ENCODE assay signal across 12 cellular contexts in genomic region chr7:152762056-152762455, GRCh38. TPM values are rescaled to one million over a fixed set of nuclear protein-coding genes. Genes with fewer than 3 reads are reported as not detected.
DNase-seq lines count a peak whose midpoint lies in the region; ATAC-seq and TF ChIP-seq lines count a peak whose summit lies in the region.
"Had no signal": no experiment of that assay in that cellular context is flagged by ENCODE, and none has a peak within 500 bp of the region (broad histone marks: within the 10 kb centered on the region; RNA-seq: fewer than 3 reads in every experiment).

No MANE protein-coding gene starts in this region.

- no peak overlapping the region for H3K27ac Mint-ChIP-seq in activated naive CD4-positive, alpha-beta T cell treated with anti-CD3 and anti-CD28 coated beads, Interleukin-2, amount 50 U/mL, for 24 hours
- H3K27ac Mint-ChIP-seq in type B pancreatic cell, result no peak overlapping the region

- intact Hi-C loops in Panc1 (cut with micrococcal nuclease; ENCODE audit: unreplicated experiment), result no loop called here

- no peaks in the 10 kb centered on the region for H3K27me3 Mint-ChIP-seq in activated naive CD4-positive, alpha-beta T cell treated with anti-CD3 and anti-CD28 coated beads, Interleukin-2, amount 50 U/mL, for 24 hours
- H3K27me3 Mint-ChIP-seq in type B pancreatic cell, result peaks cover 2% of the 10 kb centered on the region

- no peak for TF ChIP-seq CTCF in Panc1 (IDR thresholded peaks at IDR 0.05)
- no peak for TF ChIP-seq CTCF in fibroblast of pulmonary artery (IDR thresholded peaks at IDR 0.05; ENCODE audit: low read length, missing control alignments)
- no peak for TF ChIP-seq CTCF in type B pancreatic cell (conservative IDR thresholded peaks at IDR 0.05)
- no peak for TF ChIP-seq CTCF in GM13977 (IDR thresholded peaks at IDR 0.05; ENCODE audit: extremely low read depth, insufficient read depth, missing control alignments)

- in situ Hi-C loops in Panc1 (cut with HindIII; ENCODE audit: low pct_unique_long_range_greater_than_20kb, low sequenced_read_pairs), result no loop called here
- in situ Hi-C loops in GM13977 (cut with MboI; ENCODE audit: low pct_unique_long_range_greater_than_20kb, low sequenced_read_pairs, unreplicated experiment), result no loop called here

- H3K4me1 Mint-ChIP-seq in activated naive CD4-positive, alpha-beta T cell treated with anti-CD3 and anti-CD28 coated beads, Interleukin-2, amount 50 U/mL, for 24 hours, result peaks cover 25% of the 10 kb centered on the region
- peaks cover 14% of the 10 kb centered on the region for H3K4me1 Mint-ChIP-seq in type B pancreatic cell (ENCODE audit: unreplicated experiment)

- H3K36me3 Mint-ChIP-seq in activated naive CD4-positive, alpha-beta T cell treated with anti-CD3 and anti-CD28 coated beads, Interleukin-2, amount 50 U/mL, for 24 hours, result no peaks in the 10 kb centered on the region
- H3K36me3 Mint-ChIP-seq in type B pancreatic cell, result no peaks in the 10 kb centered on the region

- peak overlapping the region; percentile 36; the same call in 1 of the 2 replicates for H3K27ac ChIP-seq in Panc1 (ENCODE audit: low read length)
- H3K27ac ChIP-seq: body of pancreas, pancreas, upper lobe of left lung had no signal

- ATAC-seq in Panc1, result no peak
- ATAC-seq: body of pancreas, pancreas had no signal

- no peaks in the 10 kb centered on the region for H3K27me3 ChIP-seq in Panc1 (ENCODE audit: control insufficient read depth, insufficient read depth, low read length)
- H3K27me3 ChIP-seq: body of pancreas, pancreas, upper lobe of left lung had no signal

- no TSS peak for BruUV-seq in Panc1 (replicated peaks; lab: Mats Ljungman, UMichigan)

- H3K9me3 Mint-ChIP-seq in activated naive CD4-positive, alpha-beta T cell treated with anti-CD3 and anti-CD28 coated beads, Interleukin-2, amount 50 U/mL, for 24 hours, result no peaks in the 10 kb centered on the region
- H3K9me3 Mint-ChIP-seq in type B pancreatic cell, result no peaks in the 10 kb centered on the region

- CTCF ChIA-PET in Panc1 (lab: Charles Lee), result no interaction called here

- no peaks in the 10 kb centered on the region for H3K36me3 ChIP-seq in Panc1 (ENCODE audit: control insufficient read depth, insufficient read depth, low read length)
- H3K36me3 ChIP-seq: pancreas, upper lobe of left lung had no signal

- POLR2A ChIA-PET in Panc1 (lab: Charles Lee), result no interaction called here

- H3K4me3 ChIP-seq in Panc1 (ENCODE audit: low read depth in 2 of 2, low read length in 2 of 2), result no peak overlapping the region
- no peak overlapping the region for H3K4me3 ChIP-seq in fibroblast of pulmonary artery (replicated peaks; ENCODE audit: low read depth, low read length)
- H3K4me3 ChIP-seq: body of pancreas, pancreas, upper lobe of left lung had no signal

- H3K4me3 Mint-ChIP-seq in activated naive CD4-positive, alpha-beta T cell treated with anti-CD3 and anti-CD28 coated beads, Interleukin-2, amount 50 U/mL, for 24 hours, result peak overlapping the region; percentile 33
- peak overlapping the region; percentile 39 for H3K4me3 Mint-ChIP-seq in type B pancreatic cell

- no peak for DNase-seq in activated naive CD4-positive, alpha-beta T cell treated with anti-CD3 and anti-CD28 coated beads, Interleukin-2, amount 50 U/mL, for 16 hours
- DNase-seq in Panc1 (ENCODE audit: low read depth, low spot score) (no peak), fibroblast of pulmonary artery (ENCODE audit: low read depth) (peak; percentile 33), type B pancreatic cell (ENCODE audit: extremely low spot score, unreplicated experiment) (no peak), NCI-H1417 (lab: John Stamatoyannopoulos, UW) (no peak), HPDE6-E6E7 (ENCODE audit: extremely low spot score) (no peak), GM13977 (ENCODE audit: low spot score) (no peak)
- DNase-seq: body of pancreas, DMS79, pancreas, upper lobe of left lung had no signal

- H3K4me1 ChIP-seq in Panc1 (ENCODE audit: control insufficient read depth, insufficient read depth, low read length), result peaks cover 16% of the 10 kb centered on the region

- H3K9me3 ChIP-seq in Panc1 (ENCODE audit: control insufficient read depth, insufficient read depth, low read depth, low read length), result no peaks in the 10 kb centered on the region
- H3K9me3 ChIP-seq: body of pancreas, pancreas, upper lobe of left lung had no signal

RNA-seq across cellular contexts. Expression of gene ACTR3B, which starts 2.5 kb away (rescaled TPM):
- 17.9 TPM for total RNA-seq in Panc1 (2021; ENCODE audit: unreplicated experiment)
- polyA plus RNA-seq in Panc1 (2012; ENCODE audit: insufficient read length), result 12.7 TPM
- 9.2 and 19.8 TPM in 2 replicates for total RNA-seq in type B pancreatic cell (ENCODE audit: low replicate concordance)
